27 cellular contexts compared by ENCODE assay signal in the genomic region with DNA sequence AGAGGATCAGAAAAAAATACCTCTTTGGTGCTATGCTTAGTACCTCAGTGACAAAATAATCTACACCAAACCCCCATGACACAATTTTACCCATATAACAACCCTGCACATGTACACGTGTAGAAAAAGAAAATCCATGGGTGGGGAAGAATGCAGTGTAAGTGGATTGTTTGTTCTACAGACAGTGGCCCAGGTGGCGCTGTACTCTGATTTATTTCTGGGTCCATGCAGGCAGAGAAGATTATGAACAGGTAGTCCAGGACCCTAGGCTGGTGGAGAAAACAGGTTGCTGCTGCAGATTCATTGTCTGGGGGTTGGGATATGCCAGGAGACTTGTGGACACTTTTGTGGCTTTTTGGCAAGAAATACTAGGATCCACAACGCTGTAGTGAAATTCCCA. TPM values are rescaled to one million over a fixed set of nuclear protein-coding genes. Genes with fewer than 3 reads are reported as not detected.
DNase-seq lines count a peak whose midpoint lies in the region; ATAC-seq and TF ChIP-seq lines count a peak whose summit lies in the region.
"Had no signal": no experiment of that assay in that cellular context is flagged by ENCODE, and none has a peak within 500 bp of the region (broad histone marks: within the 10 kb centered on the region; RNA-seq: fewer than 3 reads in every experiment).

No MANE protein-coding gene starts in this region.

- H3K4me1 ChIP-seq in GM23338 (ENCODE audit: insufficient read depth) = no peaks in the 10 kb centered on the region
- H3K4me1 ChIP-seq: HAP-1 had no signal

- H3K27me3 Mint-ChIP-seq in GM23338 (ENCODE audit: insufficient read depth, low read depth, poor library complexity) (peaks cover 5% of the 10 kb centered on the region), progenitor cell of endocrine pancreas (no peaks in the 10 kb centered on the region)
- H3K27me3 Mint-ChIP-seq: CD4-positive, CD25-positive, alpha-beta regulatory T cell had no signal

- H3K4me2 ChIP-seq in GM23338 = no peak overlapping the region
- H3K4me2 ChIP-seq: KMS-11 had no signal

- H3K27ac ChIP-seq in GM23338 (ENCODE audit: low read depth) = no peak overlapping the region
- no peak overlapping the region for H3K27ac ChIP-seq in WERI-Rb-1
- H3K27ac ChIP-seq: KMS-11 had no signal

- intact Hi-C loops in lower leg skin (cut with DNase I; ENCODE audit: low total_unique reads) = no loop called here

- H3K36me3 Mint-ChIP-seq in GM23338 (ENCODE audit: low read depth) (peaks cover 92% of the 10 kb centered on the region), progenitor cell of endocrine pancreas (ENCODE audit: insufficient read depth) (peaks cover 76% of the 10 kb centered on the region)

- 80 to 92% methylated on average over 3 of the region's 3 CpGs for WGBS in lower leg skin, 2 donors

- no peaks in the 10 kb centered on the region for H3F3A ChIP-seq in GM23338 (replicated peaks; ENCODE audit: low read depth)

- no peak for ATAC-seq in GM23338
- ATAC-seq: Panc1 had no signal

- H3K27ac Mint-ChIP-seq in GM23338 (no peak overlapping the region), progenitor cell of endocrine pancreas (peak overlapping the region; percentile 62)
- H3K27ac Mint-ChIP-seq: CD4-positive, CD25-positive, alpha-beta regulatory T cell; HFFc6 had no signal

- DNase-seq in DMS53 (lab: John Stamatoyannopoulos, UW) (peak; percentile 3), DMS53 treated with DMSO at 0.1 percent for 48 hours (lab: John Stamatoyannopoulos, UW; ENCODE audit: unreplicated experiment) (no peak), GM23338 (ENCODE audit: low spot score) (no peak), WERI-Rb-1 (no peak), progenitor cell of endocrine pancreas (ENCODE audit: low spot score, unreplicated experiment) (no peak), lower leg skin (ENCODE audit: low spot score in 2 of 2) (no peak), NCI-H187 treated with DMSO at 0.1 percent for 48 hours (lab: John Stamatoyannopoulos, UW) (no peak)
- no peak for DNase-seq in activated CD8-positive, alpha-beta memory T cell treated with anti-CD3 and anti-CD28 coated beads, Interleukin-2, amount 50 U/mL, for 48 hours
- DNase-seq: 8988T; ACHN; CD4-positive, CD25-positive, alpha-beta regulatory T cell; DMS153; GOT3; HFFc6; IMR-90; NCI-H1048; NCI-H1417 treated with DMSO at 0.1 percent for 48 hours; NCI-H1694 treated with DMSO at 0.1 percent for 48 hours; NCI-H2081 treated with DMSO at 0.1 percent for 48 hours; NCI-H2171 treated with DMSO at 0.1 percent for 48 hours; NCI-H446; NCI-H524 treated with DMSO at 0.1 percent for 48 hours; NCI-H774; SHP77 treated with DMSO at 0.1 percent for 48 hours had no signal

- no peaks in the 10 kb centered on the region for H3K9me2 ChIP-seq in GM23338 (ENCODE audit: insufficient read depth)

- no peaks in the 10 kb centered on the region for H3K27me3 ChIP-seq in GM23338 (ENCODE audit: insufficient read depth)
- no peaks in the 10 kb centered on the region for H3K27me3 ChIP-seq in WERI-Rb-1 (ENCODE audit: insufficient read depth, low read depth, severe bottlenecking)

- peaks cover 24% of the 10 kb centered on the region for H3K36me3 ChIP-seq in GM23338 (ENCODE audit: insufficient read depth)
- H3K36me3 ChIP-seq in WERI-Rb-1 = peaks cover 82% of the 10 kb centered on the region

- H3K79me2 ChIP-seq in GM23338 (replicated peaks; ENCODE audit: insufficient read depth) = peaks cover 63% of the 10 kb centered on the region

- TF ChIP-seq CTCF in GM23338 (conservative IDR thresholded peaks at IDR 0.05; ENCODE audit: low read depth in 2 of 2) (peak; percentile 10 to 31; a peak in 1 of 4 replicates), WERI-Rb-1 (IDR thresholded peaks at IDR 0.05; ENCODE audit: low read depth, low read length) (peak; percentile 31; the same call in 1 of the 2 replicates), progenitor cell of endocrine pancreas (IDR thresholded peaks at IDR 0.05; ENCODE audit: unreplicated experiment) (no peak), lower leg skin (IDR thresholded peaks at IDR 0.05) (no peak)

- H3K4me3 ChIP-seq in GM23338 = no peak overlapping the region
- H3K4me3 ChIP-seq in WERI-Rb-1 (ENCODE audit: low read depth, low read length) = no peak overlapping the region
- no peak overlapping the region for H3K4me3 ChIP-seq in lower leg skin (ENCODE audit: low read depth, poor library complexity, severe bottlenecking)
- H3K4me3 ChIP-seq: HAP-1 had no signal

- no peak for TF ChIP-seq POLR2A in lower leg skin (IDR thresholded peaks at IDR 0.05)

- no peaks in the 10 kb centered on the region for H3K4me1 Mint-ChIP-seq in GM23338
- H3K4me1 Mint-ChIP-seq in progenitor cell of endocrine pancreas (ENCODE audit: low read depth) = no peaks in the 10 kb centered on the region

- H3K4me3 Mint-ChIP-seq in GM23338 (no peak overlapping the region), progenitor cell of endocrine pancreas (ENCODE audit: low read depth) (no peak overlapping the region)
- H3K4me3 Mint-ChIP-seq: HFFc6 had no signal

- H2AFZ ChIP-seq in GM23338 = no peak overlapping the region

- H4K20me1 ChIP-seq in GM23338 (replicated peaks; ENCODE audit: insufficient read depth) = peaks cover 20% of the 10 kb centered on the region

- no peaks in the 10 kb centered on the region for H3K9me3 ChIP-seq in WERI-Rb-1 (ENCODE audit: severe bottlenecking)
- H3K9me3 ChIP-seq: HAP-1 had no signal

- peaks cover 11% of the 10 kb centered on the region; the same call in 2 of the 3 replicates for H3K9me3 Mint-ChIP-seq in GM23338
- peaks cover 12% of the 10 kb centered on the region for H3K9me3 Mint-ChIP-seq in progenitor cell of endocrine pancreas (ENCODE audit: low read depth)

TF ChIP-seq in GM23338, 12 proteins besides CTCF, POLR2A, EP300 and RAD21:
- TF ChIP-seq CREB1 (CRISPR knock-in tag; IDR thresholded peaks at IDR 0.05; ENCODE audit: low read depth) (no peak), STAT1 (IDR thresholded peaks at IDR 0.05; ENCODE audit: unreplicated experiment) (no peak), EZH2phosphoT487 (IDR thresholded peaks at IDR 0.05; ENCODE audit: unreplicated experiment) (no peak), POLR2AphosphoS5 (IDR thresholded peaks at IDR 0.05; ENCODE audit: low read depth) (no peak), ZNF114 (CRISPR knock-in tag; IDR thresholded peaks at IDR 0.05) (no peak)

RNA-seq across cellular contexts. Expression of gene ZNF100, which starts 9.1 kb away (rescaled TPM):
- total RNA-seq in GM23338 (2014; rRNA removed; shearing (Covaris generic)) = 19.4 and 25.1 TPM in 2 replicates
- polyA plus RNA-seq in GM23338 (2016; fragmentation: Nextera tagmentation; extraction: Ambion mirVana) = 10.0 and 10.3 TPM in 2 replicates
- total RNA-seq in progenitor cell of endocrine pancreas (33.3 and 34.7 TPM in 2 replicates), lower leg skin (1 to 10 TPM; 1.4 to 4.7 (median 3.1) TPM)

Comparison
In these comparisons a context has a peak if more than half of its experiments do, and no peak if none do; other contexts are left out.
1. CTCF ChIP-seq: peak in GM23338 (2 of 2) and WERI-Rb-1 (single experiment); none in progenitor cell of endocrine pancreas (single experiment) and lower leg skin (0 of 3).